9 cellular contexts compared by ENCODE assay signal in the genomic region with DNA sequence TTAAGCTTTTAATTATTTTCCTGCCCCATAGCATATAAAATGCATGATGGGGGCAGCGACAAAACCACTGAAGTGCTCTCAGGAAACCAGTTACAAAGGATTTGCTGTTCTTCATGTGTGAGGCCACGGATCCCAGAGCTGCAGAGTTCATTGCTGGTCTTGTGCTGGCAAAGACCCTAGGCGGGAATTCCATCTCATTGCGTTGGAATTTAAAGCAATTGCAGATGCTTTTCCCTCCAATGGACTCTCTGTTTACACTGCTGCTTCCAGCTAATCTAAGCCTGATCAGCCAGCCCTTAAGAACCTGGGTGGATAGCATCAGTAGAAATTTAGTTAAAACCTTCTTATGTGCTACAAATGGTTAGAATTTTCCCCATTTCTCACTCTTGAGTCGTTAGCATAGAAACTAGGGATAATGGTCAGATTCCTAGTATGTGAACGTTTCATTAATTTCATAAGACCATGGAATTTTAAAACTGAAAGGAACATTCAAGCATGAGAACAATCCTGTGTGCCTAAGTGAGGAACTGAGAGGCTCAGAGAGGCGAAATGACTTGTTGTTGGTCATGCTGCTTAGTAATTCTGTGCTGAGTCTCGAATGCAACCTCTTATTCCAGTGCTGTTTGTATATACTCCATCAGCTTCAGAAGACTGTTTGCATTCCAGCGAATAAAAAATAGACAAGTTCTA. TPM values are rescaled to one million over a fixed set of nuclear protein-coding genes. Genes with fewer than 3 reads are reported as not detected.
DNase-seq lines count a peak whose midpoint lies in the region; ATAC-seq and TF ChIP-seq lines count a peak whose summit lies in the region.
"Had no signal": no experiment of that assay in that cellular context is flagged by ENCODE, and none has a peak within 500 bp of the region (broad histone marks: within the 10 kb centered on the region; RNA-seq: fewer than 3 reads in every experiment).

No MANE protein-coding gene starts in this region.

- H3K27ac Mint-ChIP-seq in stimulated activated naive CD8-positive, alpha-beta T cell treated with anti-CD3 and anti-CD28 coated beads, Interleukin-15, Interleukin-2, amounts not matched to agents 100 ng/mL and 50 ng/mL, for 24 hours = peak overlapping the region; percentile 18
- no peak overlapping the region for H3K27ac Mint-ChIP-seq in CD14-positive monocyte

- no peaks in the 10 kb centered on the region for H3K27me3 ChIP-seq in mucosa of rectum (ENCODE audit: control insufficient read depth in 2 of 2, insufficient read depth in 2 of 2, low read length in 2 of 2)
- H3K27me3 ChIP-seq: right lobe of liver had no signal

- no peak for DNase-seq in stimulated activated naive CD8-positive, alpha-beta T cell treated with anti-CD3 and anti-CD28 coated beads, Interleukin-15, Interleukin-2, amounts not matched to agents 100 U/mL and 50 U/mL, for 24 hours
- DNase-seq in cardiac fibroblast (ENCODE audit: low read depth in 2 of 2) = peak; percentile 31 to 62
- DNase-seq in central memory CD4-positive, alpha-beta T cell = no peak
- DNase-seq in CD14-positive monocyte (ENCODE audit: low spot score) = no peak
- DNase-seq: right lobe of liver had no signal

- H3K4me3 Mint-ChIP-seq in stimulated activated naive CD8-positive, alpha-beta T cell treated with anti-CD3 and anti-CD28 coated beads, Interleukin-15, Interleukin-2, amounts not matched to agents 100 ng/mL and 50 ng/mL, for 24 hours = no peak overlapping the region
- no peak overlapping the region for H3K4me3 Mint-ChIP-seq in CD14-positive monocyte

- peaks cover 0 to 3% of the 10 kb centered on the region in 2 donors for H3K4me1 ChIP-seq in mucosa of rectum (ENCODE audit: control insufficient read depth in 2 of 2, insufficient read depth in 2 of 2, low read length in 2 of 2)

- no peaks in the 10 kb centered on the region for H3K9me3 Mint-ChIP-seq in stimulated activated naive CD8-positive, alpha-beta T cell treated with anti-CD3 and anti-CD28 coated beads, Interleukin-15, Interleukin-2, amounts not matched to agents 100 ng/mL and 50 ng/mL, for 24 hours
- H3K9me3 Mint-ChIP-seq in CD14-positive monocyte = no peaks in the 10 kb centered on the region

- no peak overlapping the region for H3K4me3 ChIP-seq in cardiac fibroblast (replicated peaks in 1 of 2; ENCODE audit: low read depth in 2 of 2, low read length in 2 of 2)
- H3K4me3 ChIP-seq in mucosa of rectum (ENCODE audit: low read length in 2 of 2) = no peak overlapping the region
- H3K4me3 ChIP-seq: right lobe of liver had no signal

- intact Hi-C loops in CD14-positive monocyte (cut with micrococcal nuclease) = no loop called here

- H3K27ac ChIP-seq in mucosa of rectum (ENCODE audit: low read depth in 2 of 2, low read length in 2 of 2) = peak overlapping the region; percentile 39 to 55
- H3K27ac ChIP-seq: right lobe of liver had no signal

- H3K9ac ChIP-seq in mucosa of rectum (ENCODE audit: low read depth in 1 of 2, low read length in 2 of 2) = no peak overlapping the region

- ATAC-seq in stimulated activated naive CD8-positive, alpha-beta T cell treated with anti-CD3 and anti-CD28 coated beads, Interleukin-15, Interleukin-2, amounts not matched to agents 100 U/mL and 50 U/mL, for 24 hours = no peak
- ATAC-seq in GM21367 (IDR thresholded peaks at IDR 0.05; ENCODE audit: unreplicated experiment) = no peak
- no peak for ATAC-seq in GM19035 (IDR thresholded peaks at IDR 0.05; ENCODE audit: unreplicated experiment)
- ATAC-seq: right lobe of liver had no signal

- TF ChIP-seq CTCF in cardiac fibroblast (IDR thresholded peaks at IDR 0.05; ENCODE audit: low read depth, low read length) (no peak), CD14-positive monocyte (IDR thresholded peaks at IDR 0.05) (no peak)

- H3K36me3 ChIP-seq in mucosa of rectum (ENCODE audit: control insufficient read depth in 2 of 2, insufficient read depth in 2 of 2, low read length in 2 of 2) = peaks cover 60 to 75% of the 10 kb centered on the region in 2 donors

- H3K36me3 Mint-ChIP-seq in stimulated activated naive CD8-positive, alpha-beta T cell treated with anti-CD3 and anti-CD28 coated beads, Interleukin-15, Interleukin-2, amounts not matched to agents 100 ng/mL and 50 ng/mL, for 24 hours (ENCODE audit: low read depth) = peaks cover 61% of the 10 kb centered on the region
- H3K36me3 Mint-ChIP-seq in CD14-positive monocyte = peaks cover 66 to 93% of the 10 kb centered on the region in 2 donors

- no peaks in the 10 kb centered on the region for H3K27me3 Mint-ChIP-seq in stimulated activated naive CD8-positive, alpha-beta T cell treated with anti-CD3 and anti-CD28 coated beads, Interleukin-15, Interleukin-2, amounts not matched to agents 100 ng/mL and 50 ng/mL, for 24 hours
- H3K27me3 Mint-ChIP-seq in CD14-positive monocyte (ENCODE audit: low read depth in 3 of 3) = no peaks in the 10 kb centered on the region

- H3K4me1 Mint-ChIP-seq in stimulated activated naive CD8-positive, alpha-beta T cell treated with anti-CD3 and anti-CD28 coated beads, Interleukin-15, Interleukin-2, amounts not matched to agents 100 ng/mL and 50 ng/mL, for 24 hours (ENCODE audit: low read depth) = peaks cover 26% of the 10 kb centered on the region
- H3K4me1 Mint-ChIP-seq in CD14-positive monocyte = peaks cover 27% of the 10 kb centered on the region

- no peaks in the 10 kb centered on the region for H3K9me3 ChIP-seq in mucosa of rectum (ENCODE audit: control insufficient read depth in 2 of 2, low read length in 2 of 2)
- H3K9me3 ChIP-seq: right lobe of liver had no signal

RNA-seq across cellular contexts. Expression of a gene that starts 36.1 kb away (rescaled TPM):
- polyA plus RNA-seq in CD14-positive monocyte = 10 to 100 TPM; 65.1 to 82.3 TPM

Comparison
In these comparisons a context has a peak if more than half of its experiments do, and no peak if none do; other contexts are left out.
1. DNase-seq: peak in cardiac fibroblast (2 of 2); none in stimulated activated naive CD8-positive, alpha-beta T cell treated with anti-CD3 and anti-CD28 coated beads, Interleukin-15, Interleukin-2, amounts not matched to agents 100 U/mL and 50 U/mL, for 24 hours (single experiment), central memory CD4-positive, alpha-beta T cell (single experiment) and CD14-positive monocyte (single experiment).